ENCODE assay signal across 21 cellular contexts in genomic region chr10:123970927-123971286, GRCh38.
DNase-seq lines count a peak whose midpoint lies in the region; ATAC-seq, FAIRE-seq and TF ChIP-seq lines count a peak whose summit lies in the region.
"Had no signal": no experiment of that assay in that cellular context is flagged by ENCODE, and none has a peak within 500 bp of the region (broad histone marks: within the 10 kb centered on the region; RNA-seq: fewer than 3 reads in every experiment).

No MANE protein-coding gene starts in this region.

- no peak overlapping the region for H2AFZ ChIP-seq in H9 (ENCODE audit: low read length)
- no peak overlapping the region for H2AFZ ChIP-seq in neural progenitor cell (replicated peaks)

- H3K79me2 ChIP-seq in H9 (ENCODE audit: insufficient read depth, low read length) (no peaks in the 10 kb centered on the region), neural progenitor cell (ENCODE audit: low read depth) (no peaks in the 10 kb centered on the region)

- peaks cover 6 to 14% of the 10 kb centered on the region in 2 experiments; a peak in 4 of 5 replicates for H3K9me3 Mint-ChIP-seq in H9
- H3K9me3 Mint-ChIP-seq in WTC11: peaks cover 12% of the 10 kb centered on the region
- H3K9me3 Mint-ChIP-seq in neural progenitor cell: peaks cover 11% of the 10 kb centered on the region
- peaks cover 14% of the 10 kb centered on the region for H3K9me3 Mint-ChIP-seq in MCF 10A (ENCODE audit: unreplicated experiment)
- H3K9me3 Mint-ChIP-seq: CD8-positive, alpha-beta T cell had no signal

- H3K18ac ChIP-seq in H9 (ENCODE audit: insufficient read length, low read depth, low read length): no peak overlapping the region

- no peak overlapping the region for H3K9ac ChIP-seq in H9 (ENCODE audit: extremely low read depth, insufficient read length, low read length)
- H3K9ac ChIP-seq in neural progenitor cell: no peak overlapping the region
- H3K9ac ChIP-seq: BLaER1 treated with 17β-estradiol and CSF1 and Interleukin-3, amounts not matched to agents 10 nM and 100 nM; KMS-11 had no signal

- BruUV-seq in MCF 10A (replicated peaks; lab: Mats Ljungman, UMichigan): no TSS peak

- peaks cover 8% of the 10 kb centered on the region for H3K23me2 ChIP-seq in H9 (ENCODE audit: insufficient read length, low read depth, low read length, poor library complexity, severe bottlenecking)

- no peak overlapping the region for H3K27ac ChIP-seq in H9 (ENCODE audit: insufficient read length, low read depth, low read length)
- no peak overlapping the region for H3K27ac ChIP-seq in neural progenitor cell
- H3K27ac ChIP-seq in uterus: no peak overlapping the region
- H3K27ac ChIP-seq: BLaER1 treated with 17β-estradiol and CSF1 and Interleukin-3, amounts not matched to agents 10 nM and 100 nM; KMS-11 had no signal

- TF ChIP-seq POLR2A in GM12891 (IDR thresholded peaks at IDR 0.05; ENCODE audit: low read depth, low read length) (no peak), uterus (IDR thresholded peaks at IDR 0.05) (no peak)

- no peak overlapping the region for H2AK5ac ChIP-seq in H9 (ENCODE audit: insufficient read length, low read length)

- peak; percentile 20 for FAIRE-seq in GM12891 (lab: Jason Lieb, UNC)
- FAIRE-seq: GM12878, GM18507 had no signal

- TF ChIP-seq CTCF in H9 (conservative IDR thresholded peaks at IDR 0.05): no peak
- no peak for TF ChIP-seq CTCF in WTC11 (IDR thresholded peaks at IDR 0.05)
- no peak for TF ChIP-seq CTCF in neural progenitor cell (IDR thresholded peaks at IDR 0.05)
- TF ChIP-seq CTCF in MCF 10A (IDR thresholded peaks at IDR 0.05; ENCODE audit: unreplicated experiment): no peak
- no peak for TF ChIP-seq CTCF in uterus (IDR thresholded peaks at IDR 0.05)

- peaks cover 16% of the 10 kb centered on the region for H3F3A ChIP-seq in neural progenitor cell (ENCODE audit: low read depth)

- H4K20me1 ChIP-seq in H9 (ENCODE audit: control insufficient read depth, insufficient read depth, insufficient read length) (no peaks in the 10 kb centered on the region), neural progenitor cell (ENCODE audit: low read depth) (no peaks in the 10 kb centered on the region)

- CTCF ChIA-PET in WTC11 (lab: Charles Lee): interaction anchor here (1.0 to 1.6 kb wide), 5 partner anchors 24 to 418 kb away, joined by 5 to 11 read pairs (median 5); no protein-coding TSS in a partner anchor
- CTCF ChIA-PET in MCF 10A (lab: Yijun Ruan, JAX): no interaction called here

- H3K4me3 ChIP-seq in neural progenitor cell (no peak overlapping the region), uterus (no peak overlapping the region)
- H3K4me3 ChIP-seq: BLaER1 treated with 17β-estradiol and CSF1 and Interleukin-3, amounts not matched to agents 10 nM and 100 nM; GM12878 had no signal

- no peak overlapping the region for H3K14ac ChIP-seq in H9 (ENCODE audit: insufficient read depth, low read length)

- no peaks in the 10 kb centered on the region for H3K79me1 ChIP-seq in H9 (ENCODE audit: insufficient read depth, low read depth, low read length, poor library complexity, severe bottlenecking)

- H3K56ac ChIP-seq in H9 (ENCODE audit: insufficient read length, low read depth, low read length): no peak overlapping the region

- no peak overlapping the region for H2BK15ac ChIP-seq in H9 (ENCODE audit: low read depth, low read length)

- intact Hi-C loops in MCF 10A (cut with micrococcal nuclease): no loop called here
- intact Hi-C loops in uterus (cut with DNase I; ENCODE audit: low total_unique reads): no loop called here

- H3K9me3 ChIP-seq in H9 (ENCODE audit: control insufficient read depth, low read depth, low read length): no peaks in the 10 kb centered on the region
- H3K9me3 ChIP-seq in neural progenitor cell (ENCODE audit: low read depth): no peaks in the 10 kb centered on the region
- peaks cover 0 to 5% of the 10 kb centered on the region in 2 donors for H3K9me3 ChIP-seq in uterus

- peaks cover 0 to 6% (median 2%) of the 10 kb centered on the region in 3 experiments; a peak in 5 of 7 replicates for H3K36me3 Mint-ChIP-seq in H9 (ENCODE audit: insufficient read depth in 1 of 3, low read depth in 3 of 3)
- peaks cover 13% of the 10 kb centered on the region for H3K36me3 Mint-ChIP-seq in WTC11
- H3K36me3 Mint-ChIP-seq in neural progenitor cell: peaks cover 4% of the 10 kb centered on the region
- H3K36me3 Mint-ChIP-seq in MCF 10A (ENCODE audit: insufficient read depth, unreplicated experiment): no peaks in the 10 kb centered on the region
- H3K36me3 Mint-ChIP-seq: CD8-positive, alpha-beta T cell had no signal

- POLR2A ChIA-PET in WTC11 (lab: Charles Lee): no interaction called here
- POLR2A ChIA-PET in MCF 10A (lab: Yijun Ruan, JAX): no interaction called here

- H2BK5ac ChIP-seq in H9 (ENCODE audit: insufficient read length, low read length): no peak overlapping the region

- H2BK20ac ChIP-seq in H9 (ENCODE audit: low read depth, low read length, poor library complexity, severe bottlenecking): no peak overlapping the region

- WGBS in H9 (ENCODE audit: extremely low coverage, insufficient read length, low lambda C conversion rate): 100% methylated on average over 2 of the region's 4 CpGs

- DNase-seq in GM12891 (ENCODE audit: insufficient read length, low spot score) (no peak), H9 (no peak), WTC11 (ENCODE audit: low spot score) (no peak), neural progenitor cell (ENCODE audit: low spot score) (no peak), MCF 10A (ENCODE audit: unreplicated experiment) (no peak), uterus (no peak)
- DNase-seq in activated CD4-positive, alpha-beta T cell treated with anti-CD3 and anti-CD28 coated beads for 4 hours: no peak
- DNase-seq: 8988T; Calu3; CD8-positive, alpha-beta T cell; DMS53; DND-41; EL; HCEC 1CT; HFFc6 had no signal

- H2BK12ac ChIP-seq in H9 (ENCODE audit: insufficient read length, low read depth, low read length): no peak overlapping the region

- H3K4me1 ChIP-seq in H9 (ENCODE audit: insufficient read depth, low read length): peaks cover 5% of the 10 kb centered on the region; the same call in 1 of the 2 replicates
- peaks cover 5% of the 10 kb centered on the region for H3K4me1 ChIP-seq in neural progenitor cell
- peaks cover 0 to 7% of the 10 kb centered on the region in 2 donors for H3K4me1 ChIP-seq in uterus

- no peak overlapping the region for H4K91ac ChIP-seq in H9 (ENCODE audit: insufficient read length, low read depth, low read length)

- H3K36me3 ChIP-seq in neural progenitor cell (no peaks in the 10 kb centered on the region), uterus (no peaks in the 10 kb centered on the region)
- H3K36me3 ChIP-seq: BLaER1 treated with 17β-estradiol and CSF1 and Interleukin-3, amounts not matched to agents 10 nM and 100 nM had no signal

- H3K4me2 ChIP-seq in H9 (ENCODE audit: insufficient read depth, insufficient read length, low read length) (peak overlapping the region; percentile 43), neural progenitor cell (no peak overlapping the region)
- H3K4me2 ChIP-seq: BLaER1 treated with 17β-estradiol and CSF1 and Interleukin-3, amounts not matched to agents 10 nM and 100 nM; KMS-11 had no signal

- no peak overlapping the region for H3K4ac ChIP-seq in H9 (ENCODE audit: low read depth, low read length)

- H3K27ac Mint-ChIP-seq in H9 (peak overlapping the region in 1 of 3 experiments; percentile 1; a peak in 1 of 7 replicates), WTC11 (no peak overlapping the region), neural progenitor cell (no peak overlapping the region), MCF 10A (ENCODE audit: low read depth, unreplicated experiment) (no peak overlapping the region)
- H3K27ac Mint-ChIP-seq: B cell; CD8-positive, alpha-beta T cell; HFFc6 had no signal

- H4K5ac ChIP-seq in H9 (ENCODE audit: insufficient read length, low read depth, low read length): no peak overlapping the region

- no peak overlapping the region for H3T11ph ChIP-seq in H9 (ENCODE audit: low read length)

- no peak overlapping the region for H3K23ac ChIP-seq in H9 (ENCODE audit: insufficient read length, low read depth, low read length)

- H4K8ac ChIP-seq in H9 (replicated peaks; ENCODE audit: insufficient read length, low read depth, low read length): no peak overlapping the region

- H2BK120ac ChIP-seq in H9 (ENCODE audit: low read depth, low read length, poor library complexity, severe bottlenecking): no peak overlapping the region

- ATAC-seq in WTC11 (no peak), GM21367 (IDR thresholded peaks at IDR 0.05; ENCODE audit: unreplicated experiment) (no peak)
- ATAC-seq: CD8-positive, alpha-beta T cell; GM12878 had no signal

- H3K4me1 Mint-ChIP-seq in H9 (peaks cover 25 to 44% of the 10 kb centered on the region in 2 experiments), WTC11 (peaks cover 43% of the 10 kb centered on the region), neural progenitor cell (peaks cover 12% of the 10 kb centered on the region), MCF 10A (ENCODE audit: insufficient read depth, unreplicated experiment) (no peaks in the 10 kb centered on the region)

- H3K27me3 ChIP-seq in H9 (ENCODE audit: insufficient read depth, low read length): peaks cover 16% of the 10 kb centered on the region; the same call in 1 of the 2 replicates
- H3K27me3 ChIP-seq in neural progenitor cell: peaks cover 84% of the 10 kb centered on the region
- peaks cover 7 to 35% of the 10 kb centered on the region in 2 donors for H3K27me3 ChIP-seq in uterus

- H3K27me3 Mint-ChIP-seq in H9 (ENCODE audit: low read depth) (peaks cover 74% of the 10 kb centered on the region), WTC11 (ENCODE audit: low read depth) (peaks cover 55% of the 10 kb centered on the region), neural progenitor cell (ENCODE audit: insufficient read depth, low read depth) (peaks cover 42% of the 10 kb centered on the region), MCF 10A (ENCODE audit: insufficient read depth, unreplicated experiment) (peaks cover 54% of the 10 kb centered on the region)

- H3K4me3 Mint-ChIP-seq in H9 (peak overlapping the region in 1 of 2 experiments; percentile 76; a peak in 1 of 5 replicates), WTC11 (peak overlapping the region; percentile 29), neural progenitor cell (peak overlapping the region; percentile 44), MCF 10A (ENCODE audit: unreplicated experiment) (no peak overlapping the region)
- H3K4me3 Mint-ChIP-seq: B cell; CD8-positive, alpha-beta T cell; HFFc6 had no signal

TF ChIP-seq in GM12891, 5 proteins besides CTCF, POLR2A, EP300 and RAD21 (continues in another document):
- no peak for TF ChIP-seq SPI1 (IDR thresholded peaks at IDR 0.05; ENCODE audit: low read depth, low read length)
- no peak for TF ChIP-seq PAX5 (IDR thresholded peaks at IDR 0.05; ENCODE audit: insufficient read depth, low read length, severe bottlenecking)
- TF ChIP-seq POLR2AphosphoS5 (IDR thresholded peaks at IDR 0.05; ENCODE audit: low read depth, low read length): no peak
- TF ChIP-seq POU2F2 (IDR thresholded peaks at IDR 0.05; ENCODE audit: low read depth, low read length): no peak

TF ChIP-seq in WTC11, 78 proteins besides CTCF, POLR2A, EP300 and RAD21 (continues in another document):
- TF ChIP-seq ZNF138 (CRISPR knock-in tag; conservative IDR thresholded peaks at IDR 0.05): no peak
